Comparison of ENCODE assay signal across 8 cellular contexts in the genomic region with DNA sequence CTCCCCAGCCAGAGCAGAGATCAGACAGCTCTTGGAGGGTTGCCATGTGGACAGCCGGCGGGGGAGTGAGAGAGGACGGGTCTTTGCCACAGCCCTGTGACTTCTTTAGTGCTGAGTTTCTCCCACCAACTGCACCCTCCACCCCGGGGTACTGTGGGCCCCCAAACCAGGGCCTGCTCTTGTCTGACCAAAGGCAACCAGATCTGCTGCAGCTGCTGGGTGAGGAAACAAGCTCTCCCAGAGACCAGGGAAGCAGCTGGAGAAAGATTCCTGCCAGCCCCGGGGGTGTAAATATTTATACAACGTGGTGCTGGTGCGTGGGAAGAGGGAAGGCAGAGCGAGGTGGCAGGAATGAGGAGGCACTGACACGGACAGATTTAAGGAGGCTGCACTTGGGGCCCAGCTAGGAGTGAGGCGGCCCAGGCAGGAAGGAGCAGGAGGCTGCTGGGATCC. TPM values are rescaled to one million over a fixed set of nuclear protein-coding genes. Genes with fewer than 3 reads are reported as not detected.
DNase-seq lines count a peak whose midpoint lies in the region; ATAC-seq, FAIRE-seq and TF ChIP-seq lines count a peak whose summit lies in the region.

No MANE protein-coding gene starts in this region.

- H3K4me3 ChIP-seq in SK-N-SH (ENCODE audit: low read depth in 2 of 2, low read length in 1 of 2) (no peak overlapping the region), fibroblast of mammary gland (ENCODE audit: control insufficient read depth, low read depth, low read length) (no peak overlapping the region), pancreas (no peak overlapping the region)

- peak overlapping the region; percentile 52; the same call in 1 of the 2 replicates for H3K4me2 ChIP-seq in SK-N-SH

- peaks cover 1% of the 10 kb centered on the region for H3K4me1 Mint-ChIP-seq in activated T-helper 2 cell treated with anti-CD3 and anti-CD28 coated beads, Interferon-gamma antibody, Interleukin-2, Interleukin-4, amounts not matched to agents 10 μg/mL and 5 μg/mL and 100 μg/mL, durations not matched to agents 14 hours and 24 hours and 36 hours (ENCODE audit: low read depth)

- TF ChIP-seq EP300 in SK-N-SH (IDR thresholded peaks at IDR 0.05; ENCODE audit: borderline replicate concordance in 1 of 2, low read depth in 1 of 2, low read length in 1 of 2): no peak

- H3K27me3 Mint-ChIP-seq in activated T-helper 2 cell treated with anti-CD3 and anti-CD28 coated beads, Interferon-gamma antibody, Interleukin-2, Interleukin-4, amounts not matched to agents 10 μg/mL and 5 μg/mL and 100 μg/mL, durations not matched to agents 14 hours and 24 hours and 36 hours (ENCODE audit: low read depth): no peaks in the 10 kb centered on the region

- no peaks in the 10 kb centered on the region for H4K20me1 ChIP-seq in SK-N-SH (ENCODE audit: insufficient read depth)

- H3K9me3 Mint-ChIP-seq in activated T-helper 2 cell treated with anti-CD3 and anti-CD28 coated beads, Interferon-gamma antibody, Interleukin-2, Interleukin-4, amounts not matched to agents 10 μg/mL and 5 μg/mL and 100 μg/mL, durations not matched to agents 14 hours and 24 hours and 36 hours: peaks cover 19% of the 10 kb centered on the region

- H3K9me3 ChIP-seq in SK-N-SH (0 out of 2 replicates have a peak, but pooled peaks cover 2% of the 10 kb centered on the region), pancreas (no peaks in the 10 kb centered on the region)

- H3K36me3 Mint-ChIP-seq in activated T-helper 2 cell treated with anti-CD3 and anti-CD28 coated beads, Interferon-gamma antibody, Interleukin-2, Interleukin-4, amounts not matched to agents 10 μg/mL and 5 μg/mL and 100 μg/mL, durations not matched to agents 14 hours and 24 hours and 36 hours (ENCODE audit: low read depth): peaks cover 5% of the 10 kb centered on the region

- no peak for TF ChIP-seq RAD21 in SK-N-SH (IDR thresholded peaks at IDR 0.05; ENCODE audit: low read length)

- H3K79me2 ChIP-seq in SK-N-SH (ENCODE audit: insufficient read depth): no peaks in the 10 kb centered on the region

- H3K9ac ChIP-seq in SK-N-SH: no peak overlapping the region

- H3F3A ChIP-seq in SK-N-SH (replicated peaks; ENCODE audit: insufficient read depth): no peaks in the 10 kb centered on the region

- H3K36me3 ChIP-seq in SK-N-SH (replicated peaks in 1 of 2; ENCODE audit: control insufficient read depth in 1 of 2, insufficient read depth in 2 of 2, low read length in 1 of 2): no peaks in the 10 kb centered on the region
- no peaks in the 10 kb centered on the region for H3K36me3 ChIP-seq in pancreas

- 0 out of 2 replicates have a peak overlapping the region, but pooled peaks have one; percentile 70 for H2AFZ ChIP-seq in SK-N-SH (ENCODE audit: low read depth)

- no peaks in the 10 kb centered on the region for H3K27me3 ChIP-seq in SK-N-SH (ENCODE audit: insufficient read depth)
- no peaks in the 10 kb centered on the region for H3K27me3 ChIP-seq in pancreas

- H3K4me3 Mint-ChIP-seq in activated T-helper 2 cell treated with anti-CD3 and anti-CD28 coated beads, Interferon-gamma antibody, Interleukin-2, Interleukin-4, amounts not matched to agents 10 μg/mL and 5 μg/mL and 100 μg/mL, durations not matched to agents 14 hours and 24 hours and 36 hours (ENCODE audit: low read depth): no peak overlapping the region

- POLR2A ChIA-PET in SK-N-SH (lab: Yijun Ruan, JAX): no interaction called here

- DNase-seq in NCI-H2029 (lab: John Stamatoyannopoulos, UW) (peak; percentile 6), NCI-H2029 treated with DMSO at 0.1 percent for 48 hours (lab: John Stamatoyannopoulos, UW) (no peak), SK-N-SH (peak; percentile 71), fibroblast of mammary gland (ENCODE audit: low read depth) (peak; percentile 82), pancreas (peak; percentile 68 to 85 (median 78)), NCI-H1105 treated with DMSO at 0.1 percent for 48 hours (lab: John Stamatoyannopoulos, UW) (no peak), NCI-H1930 (lab: John Stamatoyannopoulos, UW) (no peak)
- no peak for DNase-seq in activated T-helper 2 cell treated with anti-CD3 and anti-CD28 coated beads, Interferon-gamma antibody, Interleukin-2, Interleukin-4, amounts not matched to agents 10 μg/mL and 5 μg/mL and 100 μg/mL, durations not matched to agents 14 hours and 24 hours and 36 hours (ENCODE audit: low spot score)

- TF ChIP-seq CTCF in SK-N-SH (IDR thresholded peaks at IDR 0.05) (no peak), fibroblast of mammary gland (conservative IDR thresholded peaks at IDR 0.05; ENCODE audit: control insufficient read depth, insufficient read depth, low read depth, low read length) (no peak), pancreas (IDR thresholded peaks at IDR 0.05) (no peak)

- no peak for FAIRE-seq in pancreas (lab: Jason Lieb, UNC)

- peak; percentile 83 to 91 (median 88) for ATAC-seq in pancreas

- 37% methylated on average over 9 of the region's 10 CpGs for WGBS in SK-N-SH (ENCODE audit: low lambda C conversion rate)
- WGBS in pancreas, 2 donors: 11 to 22% methylated on average over 10 of the region's 10 CpGs

- CTCF ChIA-PET in SK-N-SH (lab: Yijun Ruan, JAX): interaction anchor here (0.7 to 4.5 kb wide), 8 partner anchors 9 to 923 kb away, joined by 3 to 31 read pairs (median 4); no protein-coding TSS in a partner anchor

- no peak overlapping the region for H3K27ac Mint-ChIP-seq in activated T-helper 2 cell treated with anti-CD3 and anti-CD28 coated beads, Interferon-gamma antibody, Interleukin-2, Interleukin-4, amounts not matched to agents 10 μg/mL and 5 μg/mL and 100 μg/mL, durations not matched to agents 14 hours and 24 hours and 36 hours

- no peaks in the 10 kb centered on the region for H3K9me2 ChIP-seq in SK-N-SH

- intact Hi-C loops in pancreas (cut with DNase I): no loop called here
- intact Hi-C loops in activated T-helper 2 cell treated with anti-CD3 and anti-CD28 coated beads, Interferon-gamma antibody, Interleukin-2, Interleukin-4, amounts not matched to agents 10 μg/mL and 5 μg/mL and 100 μg/mL, durations not matched to agents 14 hours and 24 hours and 36 hours (cut with micrococcal nuclease): no loop called here

- H3K4me1 ChIP-seq in SK-N-SH (ENCODE audit: control insufficient read depth in 1 of 2, insufficient read depth in 2 of 2, low read depth in 1 of 2, low read length in 1 of 2) (peaks cover 13% of the 10 kb centered on the region in 2 experiments; a peak in 3 of 4 replicates), pancreas (peaks cover 23 to 28% (median 26%) of the 10 kb centered on the region in 3 donors)

- H3K27ac ChIP-seq in SK-N-SH (ENCODE audit: low read depth in 2 of 2, low read length in 1 of 2) (peak overlapping the region; percentile 71 to 72), pancreas (peak overlapping the region; percentile 16 to 85 (median 76))

TF ChIP-seq in SK-N-SH, 30 proteins besides CTCF, POLR2A, EP300 and RAD21:
- TF ChIP-seq NFIC (IDR thresholded peaks at IDR 0.05; ENCODE audit: borderline replicate concordance) (0 out of 2 replicates have a peak, but pooled peaks have one; percentile 8), TCF12 (IDR thresholded peaks at IDR 0.05) (peak; percentile 7; the same call in 1 of the 2 replicates)
- TF ChIP-seq, protein P1, sequence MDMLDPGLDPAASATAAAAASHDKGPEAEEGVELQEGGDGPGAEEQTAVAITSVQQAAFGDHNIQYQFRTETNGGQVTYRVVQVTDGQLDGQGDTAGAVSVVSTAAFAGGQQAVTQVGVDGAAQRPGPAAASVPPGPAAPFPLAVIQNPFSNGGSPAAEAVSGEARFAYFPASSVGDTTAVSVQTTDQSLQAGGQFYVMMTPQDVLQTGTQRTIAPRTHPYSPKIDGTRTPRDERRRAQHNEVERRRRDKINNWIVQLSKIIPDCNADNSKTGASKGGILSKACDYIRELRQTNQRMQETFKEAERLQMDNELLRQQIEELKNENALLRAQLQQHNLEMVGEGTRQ (IDR thresholded peaks at IDR 0.05; ENCODE audit: borderline replicate concordance, low read depth, low read length): no peak
TF ChIP-seq in SK-N-SH: peak in this region for 2.

RNA-seq across cellular contexts. Expression of a gene that starts 14.3 kb away (rescaled TPM):
- polyA plus RNA-seq in SK-N-SH (2012; rRNA removed) (8.8 and 16.5 TPM in 2 replicates), pancreas (100 to 1,000 TPM in 1 of 2 donors, 10 to 100 TPM in 1; 63.7 to 150 TPM)
- polyA plus RNA-seq in SK-N-SH (2012; cell fraction: cytosol; rRNA removed): 8.1 and 13.9 TPM in 2 replicates
- 27.3 and 37.3 TPM in 2 replicates for polyA plus RNA-seq in SK-N-SH (2012; cell fraction: nucleus; rRNA removed)
- 100 to 1,000 TPM; 121 to 310 (median 212) TPM for total RNA-seq in pancreas
- total RNA-seq in activated T-helper 2 cell treated with anti-CD3 and anti-CD28 coated beads, Interferon-gamma antibody, Interleukin-2, Interleukin-4, amounts not matched to agents 10 μg/mL and 5 μg/mL and 100 μg/mL, durations not matched to agents 14 hours and 24 hours and 36 hours: 70.0 and 73.4 TPM in 2 replicates

Comparison
In these comparisons a context has a peak if more than half of its experiments do, and no peak if none do; other contexts are left out.
1. DNase-seq: peak in NCI-H2029 (single experiment), SK-N-SH (single experiment), fibroblast of mammary gland (single experiment) and pancreas (6 of 6); none in NCI-H2029 treated with DMSO at 0.1 percent for 48 hours (single experiment), NCI-H1105 treated with DMSO at 0.1 percent for 48 hours (single experiment), activated T-helper 2 cell treated with anti-CD3 and anti-CD28 coated beads, Interferon-gamma antibody, Interleukin-2, Interleukin-4, amounts not matched to agents 10 μg/mL and 5 μg/mL and 100 μg/mL, durations not matched to agents 14 hours and 24 hours and 36 hours (single experiment) and NCI-H1930 (0 of 2).